ENCODE assay signal across 8 cellular contexts in genomic region chr11:706439-706956, GRCh38. TPM values are rescaled to one million over a fixed set of nuclear protein-coding genes. Genes with fewer than 3 reads are reported as not detected.
A peak's percentile ranks its signal among the peaks of the same experiment; 100 is the strongest.
DNase-seq lines count a peak whose midpoint lies in the region; ATAC-seq, FAIRE-seq and TF ChIP-seq lines count a peak whose summit lies in the region.
"Had no signal": no experiment of that assay in that cellular context is flagged by ENCODE, and none has a peak within 500 bp of the region (broad histone marks: within the 10 kb centered on the region; RNA-seq: fewer than 3 reads in every experiment).

No MANE protein-coding gene starts in this region.

- no peak for TF ChIP-seq CTCF in chondrocyte (IDR thresholded peaks at IDR 0.05)
- TF ChIP-seq CTCF in lower leg skin (IDR thresholded peaks at IDR 0.05), result no peak
- TF ChIP-seq CTCF in transverse colon (IDR thresholded peaks at IDR 0.05), result no peak
- no peak for TF ChIP-seq CTCF in activated CD8-positive, alpha-beta T cell treated with anti-CD3 and anti-CD28 coated beads for 36 hours (IDR thresholded peaks at IDR 0.05)
- no peak for TF ChIP-seq CTCF in GM13977 (IDR thresholded peaks at IDR 0.05; ENCODE audit: extremely low read depth, insufficient read depth, missing control alignments)

- no peaks in the 10 kb centered on the region for H3K9me3 Mint-ChIP-seq in chondrocyte (ENCODE audit: low read depth)
- H3K9me3 Mint-ChIP-seq in activated CD8-positive, alpha-beta T cell treated with anti-CD3 and anti-CD28 coated beads for 36 hours, result no peaks in the 10 kb centered on the region
- H3K9me3 Mint-ChIP-seq: central memory CD8-positive, alpha-beta T cell had no signal

- H3K36me3 ChIP-seq in transverse colon, result peaks cover 0 to 5% (median 0%) of the 10 kb centered on the region in 4 donors

- no peak for TF ChIP-seq EP300 in transverse colon (IDR thresholded peaks at IDR 0.05; ENCODE audit: low read depth)

- peaks cover 10% of the 10 kb centered on the region for H3K27me3 ChIP-seq in transverse colon

- H3K4me3 Mint-ChIP-seq in chondrocyte (ENCODE audit: unreplicated experiment), result peak overlapping the region; percentile 77
- H3K4me3 Mint-ChIP-seq in activated CD8-positive, alpha-beta T cell treated with anti-CD3 and anti-CD28 coated beads for 36 hours, result no peak overlapping the region

- peak overlapping the region; percentile 78 for H3K27ac Mint-ChIP-seq in chondrocyte (ENCODE audit: unreplicated experiment)
- no peak overlapping the region for H3K27ac Mint-ChIP-seq in activated CD8-positive, alpha-beta T cell treated with anti-CD3 and anti-CD28 coated beads for 36 hours

- 34% methylated on average over 4 of the region's 22 CpGs; no CpG with 5 or more reads in 1 of the 2 donors for WGBS in lower leg skin, 2 donors
- 4% methylated on average over 20 of the region's 22 CpGs; no CpG with 5 or more reads in 1 of the 2 donors for WGBS in transverse colon (ENCODE audit: low coverage in 1 of 2), 2 donors

- H3K36me3 Mint-ChIP-seq in chondrocyte (ENCODE audit: low read depth), result peaks cover 3% of the 10 kb centered on the region
- H3K36me3 Mint-ChIP-seq in activated CD8-positive, alpha-beta T cell treated with anti-CD3 and anti-CD28 coated beads for 36 hours (ENCODE audit: low read depth), result no peaks in the 10 kb centered on the region

- DNase-seq in HTR-8/SVneo (ENCODE audit: insufficient read length, low spot score), result no peak
- peak; percentile 87 for DNase-seq in chondrocyte (ENCODE audit: low spot score)
- DNase-seq in lower leg skin (ENCODE audit: low spot score in 2 of 2), result no peak
- peak; percentile 64 for DNase-seq in transverse colon
- no peak for DNase-seq in activated CD8-positive, alpha-beta T cell treated with anti-CD3 and anti-CD28 coated beads for 36 hours
- DNase-seq in NCI-H187 (lab: John Stamatoyannopoulos, UW), result no peak
- DNase-seq in GM13977 (ENCODE audit: low spot score), result no peak

- peaks cover 54% of the 10 kb centered on the region for H3K4me1 Mint-ChIP-seq in chondrocyte (ENCODE audit: low read depth)
- peaks cover 8% of the 10 kb centered on the region for H3K4me1 Mint-ChIP-seq in activated CD8-positive, alpha-beta T cell treated with anti-CD3 and anti-CD28 coated beads for 36 hours (ENCODE audit: low read depth)

- intact Hi-C loops in lower leg skin (cut with DNase I; ENCODE audit: low total_unique reads), result no loop called here
- intact Hi-C loops in transverse colon (cut with DNase I; ENCODE audit: low total_unique reads), result no loop called here
- intact Hi-C loops in activated CD8-positive, alpha-beta T cell treated with anti-CD3 and anti-CD28 coated beads for 36 hours (cut with micrococcal nuclease), result no loop called here

- peak overlapping the region; percentile 92 to 94 (median 94) for H3K27ac ChIP-seq in transverse colon

- peaks cover 23 to 75% (median 69%) of the 10 kb centered on the region in 4 donors for H3K4me1 ChIP-seq in transverse colon

- POLR2A ChIA-PET in activated CD8-positive, alpha-beta T cell treated with anti-CD3 and anti-CD28 coated beads for 36 hours (lab: Charles Lee), result interaction anchor here (1.2 to 1.4 kb wide), 2 partner anchors 11 to 48 kb away, joined by 3 to 4 read pairs; partner anchors contain the start of gene TMEM80

- H3K4me3 ChIP-seq in lower leg skin (ENCODE audit: low read depth, poor library complexity, severe bottlenecking) (peak overlapping the region; percentile 44), transverse colon (peak overlapping the region; percentile 47 to 73 (median 66))

- in situ Hi-C loops in transverse colon (cut with MboI; ENCODE audit: low pct_ligation_motif_present in 1 of 4, low pct_unique_long_range_greater_than_20kb in 1 of 4, low sequenced_read_pairs in 3 of 4) (no loop called here), GM13977 (cut with MboI; ENCODE audit: low pct_unique_long_range_greater_than_20kb, low sequenced_read_pairs, unreplicated experiment) (no loop called here)

- no peaks in the 10 kb centered on the region for H3K9me3 ChIP-seq in transverse colon

- CTCF ChIA-PET in activated CD8-positive, alpha-beta T cell treated with anti-CD3 and anti-CD28 coated beads for 36 hours (lab: Charles Lee), result interaction anchor here (0.5 to 2.4 kb wide), 2 partner anchors 20 to 670 kb away, joined by 3 to 8 read pairs; no protein-coding TSS in a partner anchor

- no peaks in the 10 kb centered on the region for H3K27me3 Mint-ChIP-seq in chondrocyte (ENCODE audit: low read depth)
- H3K27me3 Mint-ChIP-seq in activated CD8-positive, alpha-beta T cell treated with anti-CD3 and anti-CD28 coated beads for 36 hours, result peaks cover 16% of the 10 kb centered on the region

- TF ChIP-seq POLR2A in lower leg skin (IDR thresholded peaks at IDR 0.05), result no peak
- TF ChIP-seq POLR2A in transverse colon (IDR thresholded peaks at IDR 0.05), result peak; percentile 37

- ATAC-seq in activated CD8-positive, alpha-beta T cell treated with anti-CD3 and anti-CD28 coated beads for 36 hours, result no peak

- FAIRE-seq in HTR-8/SVneo (lab: Jason Lieb, UNC), result peak; percentile 54

RNA-seq across cellular contexts. Expression of gene EPS8L2, which starts 0.5 kb away (rescaled TPM):
- 17.2 to 51.6 TPM (median 45.7 TPM) in 3 replicates for total RNA-seq in chondrocyte
- total RNA-seq in lower leg skin, result 100 to 1,000 TPM; 143 to 242 (median 164) TPM
- total RNA-seq in transverse colon, result 1,000 to 10,000 TPM in 1 of 4 donors, 100 to 1,000 TPM in 3; 257 to 1,130 (median 322) TPM
- total RNA-seq in activated CD8-positive, alpha-beta T cell treated with anti-CD3 and anti-CD28 coated beads for 36 hours, result 10 to 100 TPM; 15.0 to 16.7 TPM

RNA-seq across cellular contexts. Expression of gene TMEM80, which starts 10.9 kb away (rescaled TPM):
- total RNA-seq in chondrocyte, result 16.9 to 31.3 TPM (median 20.3 TPM) in 3 replicates
- total RNA-seq in lower leg skin, result 10 to 100 TPM; 28.9 to 70.9 (median 42.9) TPM
- total RNA-seq in transverse colon, result 100 to 1,000 TPM in 1 of 4 donors, 10 to 100 TPM in 3; 19.3 to 121 (median 41.8) TPM
- total RNA-seq in activated CD8-positive, alpha-beta T cell treated with anti-CD3 and anti-CD28 coated beads for 36 hours, result 10 to 100 TPM; 10.6 to 12.5 TPM

RNA-seq across cellular contexts. Expression of gene DEAF1, which starts 11.5 kb away (rescaled TPM):
- total RNA-seq in chondrocyte, result 67.6 to 70.4 TPM (median 67.9 TPM) in 3 replicates
- total RNA-seq in lower leg skin, result 10 to 100 TPM; 31.1 to 57.0 (median 39.6) TPM
- 10 to 100 TPM; 24.4 to 84.5 (median 34.0) TPM for total RNA-seq in transverse colon
- 10 to 100 TPM; 59.1 to 59.3 TPM for total RNA-seq in activated CD8-positive, alpha-beta T cell treated with anti-CD3 and anti-CD28 coated beads for 36 hours

RNA-seq across cellular contexts. Expression of gene TALDO1, which starts 40.8 kb away (rescaled TPM):
- total RNA-seq in chondrocyte, result 128 to 227 TPM (median 151 TPM) in 3 replicates
- 100 to 1,000 TPM; 167 to 249 (median 183) TPM for total RNA-seq in lower leg skin
- 100 to 1,000 TPM; 124 to 164 (median 141) TPM for total RNA-seq in transverse colon
- total RNA-seq in activated CD8-positive, alpha-beta T cell treated with anti-CD3 and anti-CD28 coated beads for 36 hours, result 100 to 1,000 TPM; 234 to 241 TPM

Comparison
In these comparisons a context has a peak if more than half of its experiments do, and no peak if none do; other contexts are left out.
1. DNase-seq: peak in chondrocyte (single experiment) and transverse colon (single experiment); none in HTR-8/SVneo (single experiment), lower leg skin (0 of 2), activated CD8-positive, alpha-beta T cell treated with anti-CD3 and anti-CD28 coated beads for 36 hours (single experiment), NCI-H187 (0 of 2) and GM13977 (single experiment).